In the genomic region with DNA sequence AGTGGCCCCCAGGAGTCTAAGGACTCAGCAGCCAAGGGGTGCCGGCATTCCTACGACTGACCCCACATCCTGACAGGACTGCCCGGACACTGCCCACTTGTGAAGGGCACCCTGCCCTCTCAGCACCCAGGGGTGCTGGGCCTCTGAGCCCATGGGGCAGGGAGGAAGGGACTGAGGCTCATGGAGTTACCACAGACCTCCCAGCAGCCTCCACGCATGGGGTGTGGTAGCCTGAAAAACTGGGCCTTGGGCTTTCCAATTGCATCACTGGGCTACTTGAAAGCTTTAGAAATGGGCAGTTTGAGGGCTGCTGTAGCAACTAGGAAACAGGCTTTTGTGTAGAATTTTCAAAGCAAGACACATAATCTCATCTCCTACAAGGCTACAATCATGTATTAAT, we compare ENCODE assay signal across 9 cellular contexts. TPM values are rescaled to one million over a fixed set of nuclear protein-coding genes. Genes with fewer than 3 reads are reported as not detected.
DNase-seq lines count a peak whose midpoint lies in the region; ATAC-seq and TF ChIP-seq lines count a peak whose summit lies in the region.
"Had no signal": no experiment of that assay in that cellular context is flagged by ENCODE, and none has a peak within 500 bp of the region (broad histone marks: within the 10 kb centered on the region; RNA-seq: fewer than 3 reads in every experiment).

No MANE protein-coding gene starts in this region.

- H3K4me3 ChIP-seq in HUES48 (ENCODE audit: low read depth, low read length) (no peak overlapping the region), cardiac fibroblast (replicated peaks in 1 of 2; ENCODE audit: low read depth in 2 of 2, low read length in 2 of 2) (no peak overlapping the region), right atrium auricular region (no peak overlapping the region)

- H3K9me3 ChIP-seq in HUES48 (ENCODE audit: control insufficient read depth, insufficient read depth, low read length): no peaks in the 10 kb centered on the region
- no peaks in the 10 kb centered on the region for H3K9me3 ChIP-seq in right atrium auricular region

- peak; percentile 29 to 32 for DNase-seq in cardiac fibroblast (ENCODE audit: low read depth in 2 of 2)
- no peak for DNase-seq in right atrium auricular region (ENCODE audit: low spot score)
- DNase-seq in stimulated activated effector memory CD8-positive, alpha-beta T cell treated with anti-CD3 and anti-CD28 coated beads, Interleukin-12 subunit alpha, Interleukin-12 subunit beta, amount 100 ng/mL, for 72 hours (ENCODE audit: low spot score in 2 of 2): no peak
- no peak for DNase-seq in NCI-H2081 treated with DMSO at 0.1 percent for 48 hours (lab: John Stamatoyannopoulos, UW)
- DNase-seq in stimulated activated naive B cell treated with anti-CD40 and anti-IgM and Interleukin-4, amounts not matched to agents 10 μg/mL and 1 μg/mL and 100 μg/mL, for 72 hours: no peak
- DNase-seq: NCI-H524 treated with DMSO at 0.1 percent for 48 hours had no signal

- no peaks in the 10 kb centered on the region for H3K9me3 Mint-ChIP-seq in stimulated activated effector memory CD8-positive, alpha-beta T cell treated with anti-CD3 and anti-CD28 coated beads, Interleukin-12 subunit alpha, Interleukin-12 subunit beta, amount 100 ng/mL, for 72 hours
- H3K9me3 Mint-ChIP-seq in stimulated activated naive B cell treated with anti-CD40 and anti-IgM and Interleukin-4, amounts not matched to agents 10 μg/mL and 1 μg/mL and 100 μg/mL, for 72 hours: no peaks in the 10 kb centered on the region
- H3K9me3 Mint-ChIP-seq: central memory CD8-positive, alpha-beta T cell had no signal

- H3K27ac Mint-ChIP-seq in stimulated activated effector memory CD8-positive, alpha-beta T cell treated with anti-CD3 and anti-CD28 coated beads, Interleukin-12 subunit alpha, Interleukin-12 subunit beta, amount 100 ng/mL, for 72 hours: peak overlapping the region; percentile 89
- no peak overlapping the region for H3K27ac Mint-ChIP-seq in stimulated activated naive B cell treated with anti-CD40 and anti-IgM and Interleukin-4, amounts not matched to agents 10 μg/mL and 1 μg/mL and 100 μg/mL, for 72 hours

- H3K4me3 Mint-ChIP-seq in stimulated activated effector memory CD8-positive, alpha-beta T cell treated with anti-CD3 and anti-CD28 coated beads, Interleukin-12 subunit alpha, Interleukin-12 subunit beta, amount 100 ng/mL, for 72 hours: no peak overlapping the region
- no peak overlapping the region for H3K4me3 Mint-ChIP-seq in stimulated activated naive B cell treated with anti-CD40 and anti-IgM and Interleukin-4, amounts not matched to agents 10 μg/mL and 1 μg/mL and 100 μg/mL, for 72 hours
- H3K4me3 Mint-ChIP-seq: central memory CD8-positive, alpha-beta T cell had no signal

- ATAC-seq in stimulated activated effector memory CD8-positive, alpha-beta T cell treated with anti-CD3 and anti-CD28 coated beads, Interleukin-12 subunit alpha, Interleukin-12 subunit beta, amount 100 ng/mL, for 72 hours: no peak
- no peak for ATAC-seq in stimulated activated naive B cell treated with anti-CD40 and anti-IgM and Interleukin-4, amounts not matched to agents 10 μg/mL and 1 μg/mL and 100 μg/mL, for 72 hours (replicated peaks)
- ATAC-seq in GM21529 (IDR thresholded peaks at IDR 0.05; ENCODE audit: unreplicated experiment): no peak

- TF ChIP-seq CTCF in cardiac fibroblast (IDR thresholded peaks at IDR 0.05; ENCODE audit: low read depth, low read length) (no peak), right atrium auricular region (IDR thresholded peaks at IDR 0.05) (no peak)

- no peaks in the 10 kb centered on the region for H3K27me3 Mint-ChIP-seq in stimulated activated naive B cell treated with anti-CD40 and anti-IgM and Interleukin-4, amounts not matched to agents 10 μg/mL and 1 μg/mL and 100 μg/mL, for 72 hours
- H3K27me3 Mint-ChIP-seq: central memory CD8-positive, alpha-beta T cell had no signal

- peaks cover 16% of the 10 kb centered on the region for H3K4me1 Mint-ChIP-seq in stimulated activated effector memory CD8-positive, alpha-beta T cell treated with anti-CD3 and anti-CD28 coated beads, Interleukin-12 subunit alpha, Interleukin-12 subunit beta, amount 100 ng/mL, for 72 hours
- H3K4me1 Mint-ChIP-seq in stimulated activated naive B cell treated with anti-CD40 and anti-IgM and Interleukin-4, amounts not matched to agents 10 μg/mL and 1 μg/mL and 100 μg/mL, for 72 hours: peaks cover 9 to 26% of the 10 kb centered on the region in 2 donors

- H3K36me3 ChIP-seq in HUES48 (ENCODE audit: control insufficient read depth, insufficient read depth, low read length) (peaks cover 68% of the 10 kb centered on the region), right atrium auricular region (peaks cover 51% of the 10 kb centered on the region)

- H3K4me1 ChIP-seq in HUES48 (ENCODE audit: control insufficient read depth, insufficient read depth, low read length): peaks cover 22% of the 10 kb centered on the region
- peaks cover 0 to 58% of the 10 kb centered on the region in 2 donors for H3K4me1 ChIP-seq in right atrium auricular region

- peaks cover 56% of the 10 kb centered on the region for H3K36me3 Mint-ChIP-seq in stimulated activated effector memory CD8-positive, alpha-beta T cell treated with anti-CD3 and anti-CD28 coated beads, Interleukin-12 subunit alpha, Interleukin-12 subunit beta, amount 100 ng/mL, for 72 hours
- peaks cover 35 to 51% of the 10 kb centered on the region in 2 donors for H3K36me3 Mint-ChIP-seq in stimulated activated naive B cell treated with anti-CD40 and anti-IgM and Interleukin-4, amounts not matched to agents 10 μg/mL and 1 μg/mL and 100 μg/mL, for 72 hours

- no peaks in the 10 kb centered on the region for H3K27me3 ChIP-seq in HUES48 (ENCODE audit: control insufficient read depth, insufficient read depth, low read length)
- H3K27me3 ChIP-seq in right atrium auricular region: no peaks in the 10 kb centered on the region

- H3K9ac ChIP-seq in HUES48 (ENCODE audit: low read depth, low read length): no peak overlapping the region

- H3K27ac ChIP-seq in HUES48 (ENCODE audit: low read depth, low read length) (peak overlapping the region; percentile 51), right atrium auricular region (peak overlapping the region; percentile 35 to 58)

RNA-seq across cellular contexts. Expression of a gene that starts 13.2 kb away (rescaled TPM):
- total RNA-seq in right atrium auricular region: 10 to 100 TPM; 48.8 to 62.8 TPM

Comparison
In these comparisons a context has a peak if more than half of its experiments do, and no peak if none do; other contexts are left out.
1. DNase-seq: peak in cardiac fibroblast (2 of 2); none in right atrium auricular region (single experiment), stimulated activated effector memory CD8-positive, alpha-beta T cell treated with anti-CD3 and anti-CD28 coated beads, Interleukin-12 subunit alpha, Interleukin-12 subunit beta, amount 100 ng/mL, for 72 hours (0 of 2), NCI-H2081 treated with DMSO at 0.1 percent for 48 hours (single experiment) and stimulated activated naive B cell treated with anti-CD40 and anti-IgM and Interleukin-4, amounts not matched to agents 10 μg/mL and 1 μg/mL and 100 μg/mL, for 72 hours (single experiment).